Comparison of ENCODE assay signal across 7 cellular contexts in genomic region chr15:73524919-73525318, GRCh38.
"Had no signal": no experiment of that assay in that cellular context is flagged by ENCODE, and none has a peak within 500 bp of the region (broad histone marks: within the 10 kb centered on the region; RNA-seq: fewer than 3 reads in every experiment).

No MANE protein-coding gene starts in this region.

- H3K4me2 ChIP-seq: KMS-11 had no signal

- DNase-seq: IMR-90, KBM-7, KG1 had no signal

- H3K27ac ChIP-seq: HL-60, KMS-11 had no signal

- H3K4me3 ChIP-seq: K562 had no signal

- H3K9ac ChIP-seq: KMS-11 had no signal

- FAIRE-seq: HTR-8/SVneo, K562 had no signal

- ATAC-seq: K562 had no signal
